ENCODE assay signal across 30 cellular contexts in the genomic region with DNA sequence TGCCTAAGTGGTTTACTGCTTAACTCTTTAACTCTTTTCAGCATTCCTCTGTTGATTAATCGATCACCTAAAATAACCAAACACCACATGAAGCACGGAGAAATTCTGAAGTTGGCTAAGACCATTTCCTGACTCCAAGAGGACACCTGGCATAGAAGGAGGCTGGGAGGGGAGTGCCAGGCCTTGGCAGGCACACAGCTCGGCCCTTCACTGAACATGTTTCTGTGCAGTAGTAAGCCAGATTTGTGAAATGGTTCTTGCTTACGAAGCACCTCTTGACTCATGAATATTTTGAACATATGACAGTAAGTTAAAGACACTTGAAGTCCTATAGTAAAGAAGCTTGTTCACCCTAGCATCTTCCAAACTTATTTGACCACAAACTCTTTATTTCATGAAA.
"Had no signal": no experiment of that assay in that cellular context is flagged by ENCODE, and none has a peak within 500 bp of the region (broad histone marks: within the 10 kb centered on the region; RNA-seq: fewer than 3 reads in every experiment).

No MANE protein-coding gene starts in this region.

- DNase-seq: activated CD4-positive, alpha-beta memory T cell treated with anti-CD3 and anti-CD28 coated beads, Interleukin-2, amount 10 ng/mL, durations not matched to agents 7 days and 5 days; activated CD4-positive, alpha-beta T cell treated with anti-CD3 and anti-CD28 coated beads for 1 hour; activated CD4-positive, alpha-beta T cell treated with anti-CD3 and anti-CD28 coated beads for 48 hours; activated CD4-positive, CD25-positive, alpha-beta regulatory T cell; activated effector memory CD4-positive, alpha-beta T cell treated with anti-CD3 and anti-CD28 coated beads, Interleukin-2, amount 50 U/mL, for 16 hours; activated naive CD4-positive, alpha-beta T cell; activated naive CD4-positive, alpha-beta T cell treated with anti-CD3 and anti-CD28 coated beads, Interleukin-2, amount 50 U/mL, for 16 hours; activated naive CD8-positive, alpha-beta T cell treated with anti-CD3 and anti-CD28 coated beads for 36 hours; activated T-cell treated with anti-CD3 and anti-CD28 coated beads, Interleukin-2, amount 50 U/mL, for 1 hour; activated T-cell treated with anti-CD3 and anti-CD28 coated beads, Interleukin-2, amount 50 U/mL, for 72 hours; amniotic stem cell; aorta; Kasumi-1; KG1; MM.1S; MV-4-11; NCI-H1092; NCI-H1436 treated with DMSO at 0.1 percent for 48 hours; NCI-H1694 treated with DMSO at 0.1 percent for 48 hours; NCI-H2029; NCI-H345; NCI-H524 treated with DMSO at 0.1 percent for 48 hours; SW 1271; T-helper 1 cell; T-helper 2 cell; T-helper 9 cell; WERI-Rb-1 had no signal

- ATAC-seq: activated T-cell treated with anti-CD3 and anti-CD28 coated beads, Interleukin-2, amount 50 U/mL, for 72 hours; activated T-helper 17 cell treated with anti-CD3 and anti-CD28 coated beads, Interleukin-2, amount 50 U/mL, for 72 hours; Panc1; Right ventricle myocardium inferior had no signal

- H3K36me3 ChIP-seq: WERI-Rb-1 had no signal

- H3K27ac ChIP-seq: WERI-Rb-1 had no signal
